In the genomic region with DNA sequence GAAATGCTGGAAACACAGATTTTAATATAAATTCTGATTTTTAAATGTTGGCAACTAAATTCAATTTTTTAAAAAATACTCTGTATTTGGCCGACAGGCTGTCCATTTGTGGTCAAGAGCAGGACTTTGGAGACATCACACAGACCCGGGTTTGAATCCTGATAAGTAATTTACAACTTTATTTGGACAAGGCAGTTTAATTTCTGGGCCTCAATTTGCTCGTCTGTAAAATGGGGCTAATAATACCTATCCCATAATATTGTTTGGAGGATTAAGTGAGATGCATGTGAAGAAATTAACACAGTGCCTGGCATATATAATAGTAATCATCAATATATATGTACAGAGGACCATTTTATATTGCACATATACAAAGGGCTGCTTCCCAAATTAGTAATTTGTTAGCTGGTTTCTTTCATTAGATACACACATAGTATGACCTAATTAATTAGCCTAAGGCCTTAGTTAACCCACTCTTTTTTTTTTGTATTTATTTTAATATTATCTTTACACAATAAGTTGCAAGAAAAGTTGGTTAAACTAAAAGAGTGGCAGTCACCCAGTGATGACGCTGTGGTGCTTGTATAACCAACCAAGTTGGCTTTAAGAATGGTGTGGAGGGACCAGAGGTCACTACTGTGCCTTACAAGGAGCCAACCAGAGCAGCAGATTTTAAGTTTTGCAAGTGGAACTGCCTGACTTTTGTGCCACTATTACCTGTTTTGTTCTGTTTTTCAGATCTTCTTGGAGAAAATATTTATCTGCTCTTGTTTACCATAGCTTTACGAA, we compare ENCODE assay signal across 8 cellular contexts. TPM values are rescaled to one million over a fixed set of nuclear protein-coding genes. Genes with fewer than 3 reads are reported as not detected.
DNase-seq lines count a peak whose midpoint lies in the region; ATAC-seq and TF ChIP-seq lines count a peak whose summit lies in the region.

No MANE protein-coding gene starts in this region.

- intact Hi-C loops in CD4-positive, alpha-beta memory T cell (cut with micrococcal nuclease): loop anchor here (1.0 to 2.0 kb wide), 4 partner anchors 29 to 122 kb away; a partner anchor contains a TSS
- intact Hi-C loops in mammary epithelial cell (cut with micrococcal nuclease) (loop anchor here (2.0 to 10.0 kb wide), 3 partner anchors 58 to 115 kb away; a partner anchor contains a TSS), vagina (cut with DNase I) (no loop called here)

- ATAC-seq in GM21423 (IDR thresholded peaks at IDR 0.05; ENCODE audit: unreplicated experiment) (peak; percentile 37), memory B cell (ENCODE audit: low read depth) (no peak), HG03457 (IDR thresholded peaks at IDR 0.05; ENCODE audit: unreplicated experiment) (no peak)

- CTCF ChIA-PET in CD4-positive, alpha-beta memory T cell (lab: Charles Lee; ENCODE audit: partially characterized antibody): interaction anchor here (0.9 to 2.2 kb wide), 9 partner anchors 11 to 122 kb away, joined by 3 to 14 read pairs (median 6); a partner anchor contains a TSS
- CTCF ChIA-PET in mammary epithelial cell (lab: Charles Lee; ENCODE audit: low non-redundant PET): interaction anchor here (0.6 to 1.0 kb wide), 2 partner anchors 88 to 115 kb away, joined by 3 to 14 read pairs; no protein-coding TSS in a partner anchor

- H3K27me3 ChIP-seq in CD4-positive, alpha-beta memory T cell (ENCODE audit: insufficient read depth, low read length): no peaks in the 10 kb centered on the region
- H3K27me3 ChIP-seq in mammary epithelial cell (ENCODE audit: insufficient read depth, low read length) (no peaks in the 10 kb centered on the region), vagina (no peaks in the 10 kb centered on the region)

- no peaks in the 10 kb centered on the region for H3K27me3 Mint-ChIP-seq in CD4-positive, alpha-beta memory T cell
- no peaks in the 10 kb centered on the region for H3K27me3 Mint-ChIP-seq in memory B cell

- H2AFZ ChIP-seq in mammary epithelial cell (ENCODE audit: low read depth, low read length): peak overlapping the region; percentile 95

- no peaks in the 10 kb centered on the region for H4K20me1 ChIP-seq in mammary epithelial cell (ENCODE audit: insufficient read depth, low read length)

- H3K9me3 Mint-ChIP-seq in CD4-positive, alpha-beta memory T cell: peaks cover 0 to 6% (median 0%) of the 10 kb centered on the region in 8 donors
- H3K9me3 Mint-ChIP-seq in memory B cell: no peaks in the 10 kb centered on the region

- TF ChIP-seq CTCF in mammary epithelial cell (conservative IDR thresholded peaks at IDR 0.05 in 1 of 2, IDR thresholded peaks at IDR 0.05 in 1 of 2; ENCODE audit: extremely low read depth in 1 of 2, insufficient read depth in 1 of 2, low read depth in 1 of 2, low read length in 2 of 2) (no peak), vagina (IDR thresholded peaks at IDR 0.05) (no peak)

- no peak for TF ChIP-seq POLR2A in vagina (IDR thresholded peaks at IDR 0.05)

- DNase-seq in CD4-positive, alpha-beta memory T cell: peak in 1 of 5 donors; percentile 4
- DNase-seq in NAMALWA (ENCODE audit: low spot score) (peak; percentile 67), mammary epithelial cell (peak; percentile 24), memory B cell (ENCODE audit: low spot score in 2 of 2) (no peak), vagina (ENCODE audit: extremely low spot score in 2 of 2) (no peak), ecto neural progenitor cell (ENCODE audit: low spot score) (no peak)

- peak overlapping the region; percentile 93 for H3K27ac ChIP-seq in CD4-positive, alpha-beta memory T cell (ENCODE audit: low read depth, low read length)
- H3K27ac ChIP-seq in mammary epithelial cell (ENCODE audit: insufficient read depth, low read depth, low read length): peak overlapping the region; percentile 89
- H3K27ac ChIP-seq in vagina: peak overlapping the region; percentile 73

- peaks cover 64% of the 10 kb centered on the region for H3K4me1 ChIP-seq in CD4-positive, alpha-beta memory T cell (ENCODE audit: insufficient read depth, low read length)
- H3K4me1 ChIP-seq in mammary epithelial cell (ENCODE audit: insufficient read depth, low read length): peaks cover 4% of the 10 kb centered on the region
- H3K4me1 ChIP-seq in vagina: peaks cover 32% of the 10 kb centered on the region

- in situ Hi-C loops in mammary epithelial cell (cut with MboI; ENCODE audit: low sequenced_read_pairs in 2 of 2): no loop called here

- POLR2A ChIA-PET in CD4-positive, alpha-beta memory T cell (lab: Charles Lee; ENCODE audit: partially characterized antibody): interaction anchor here (0.7 to 3.3 kb wide), 19 partner anchors 13 to 924 kb away, joined by 3 to 48 read pairs (median 5); a partner anchor contains a TSS

- H3K4me3 ChIP-seq in CD4-positive, alpha-beta memory T cell (ENCODE audit: low read length in 2 of 2): peak overlapping the region; percentile 98 to 100
- H3K4me3 ChIP-seq in mammary epithelial cell (replicated peaks in 1 of 3; ENCODE audit: insufficient read depth in 1 of 3, low read depth in 2 of 3, low read length in 3 of 3): peak overlapping the region; percentile 63 to 88 (median 67)
- peak overlapping the region; percentile 69 to 80 for H3K4me3 ChIP-seq in vagina

- peaks cover 41 to 78% (median 61%) of the 10 kb centered on the region in 4 donors for H3K4me1 Mint-ChIP-seq in CD4-positive, alpha-beta memory T cell
- H3K4me1 Mint-ChIP-seq in memory B cell: peaks cover 37% of the 10 kb centered on the region

- WGBS in mammary epithelial cell (ENCODE audit: low coverage, missing lambda C conversion rate): 6% methylated on average over 5 of the region's 5 CpGs

- peaks cover 27 to 39% of the 10 kb centered on the region in 2 donors for H3K36me3 Mint-ChIP-seq in CD4-positive, alpha-beta memory T cell
- peaks cover 14% of the 10 kb centered on the region for H3K36me3 Mint-ChIP-seq in memory B cell

- peak overlapping the region; percentile 96 to 100 (median 98) for H3K4me3 Mint-ChIP-seq in CD4-positive, alpha-beta memory T cell
- peak overlapping the region; percentile 99 for H3K4me3 Mint-ChIP-seq in memory B cell

- no peaks in the 10 kb centered on the region for H3K36me3 ChIP-seq in CD4-positive, alpha-beta memory T cell (ENCODE audit: insufficient read depth, low read length)
- H3K36me3 ChIP-seq in mammary epithelial cell (ENCODE audit: insufficient read depth, low read length) (no peaks in the 10 kb centered on the region), vagina (no peaks in the 10 kb centered on the region)

- dilution Hi-C loops in mammary epithelial cell (cut with HindIII; ENCODE audit: low sequenced_read_pairs): no loop called here

- peak overlapping the region; percentile 91 for H3K9ac ChIP-seq in mammary epithelial cell (ENCODE audit: insufficient read depth, low read length)

- peaks cover 44% of the 10 kb centered on the region for H3K79me2 ChIP-seq in mammary epithelial cell (ENCODE audit: insufficient read depth, low read length)

- H3K4me2 ChIP-seq in mammary epithelial cell (ENCODE audit: insufficient read depth, low read depth, low read length): peak overlapping the region; percentile 89

- TSS peak; percentile 69 for BruUV-seq in mammary epithelial cell (replicated peaks; lab: Mats Ljungman, UMichigan)

- H3K9me3 ChIP-seq in CD4-positive, alpha-beta memory T cell (ENCODE audit: control insufficient read depth in 1 of 2, low read length in 2 of 2): no peaks in the 10 kb centered on the region
- no peaks in the 10 kb centered on the region for H3K9me3 ChIP-seq in mammary epithelial cell (replicated peaks; ENCODE audit: insufficient read depth, low read length)
- no peaks in the 10 kb centered on the region for H3K9me3 ChIP-seq in vagina

- H3K27ac Mint-ChIP-seq in CD4-positive, alpha-beta memory T cell: peak overlapping the region; percentile 99 to 100 (median 100)
- peak overlapping the region; percentile 99 for H3K27ac Mint-ChIP-seq in memory B cell

RNA-seq across cellular contexts. Expression of a gene that starts 0.7 kb away (rescaled TPM):
- 10 to 100 TPM; 26.4 to 28.6 TPM for total RNA-seq in CD4-positive, alpha-beta memory T cell
- 10 to 100 TPM; 13.0 to 18.7 TPM for polyA plus RNA-seq in CD4-positive, alpha-beta memory T cell
- 10 to 100 TPM; 23.8 to 24.4 TPM for total RNA-seq in mammary epithelial cell
- 12.0 TPM for polyA plus RNA-seq in mammary epithelial cell
- polyA minus RNA-seq in mammary epithelial cell: 11.1 TPM
- 6.9 TPM for total RNA-seq in vagina

RNA-seq across cellular contexts. Expression of a gene that starts 0.8 kb away (rescaled TPM):
- total RNA-seq in CD4-positive, alpha-beta memory T cell: 10 to 100 TPM; 14.1 to 20.3 TPM
- polyA plus RNA-seq in CD4-positive, alpha-beta memory T cell: 10 to 100 TPM; 27.8 to 37.8 TPM
- total RNA-seq in mammary epithelial cell (10 to 100 TPM in 1 of 2 donors, 1 to 10 TPM in 1; 3.8 to 10.9 TPM), vagina (6.4 TPM)
- 13.8 TPM for polyA plus RNA-seq in mammary epithelial cell
- not detected for polyA minus RNA-seq in mammary epithelial cell

RNA-seq across cellular contexts. Expression of a gene that starts 30.1 kb away (rescaled TPM):
- total RNA-seq in CD4-positive, alpha-beta memory T cell: 10 to 100 TPM; 44.6 to 52.5 TPM
- polyA plus RNA-seq in CD4-positive, alpha-beta memory T cell: 10 to 100 TPM; 52.1 to 55.7 TPM
- total RNA-seq in mammary epithelial cell: 10 to 100 TPM; 14.7 to 25.9 TPM
- polyA plus RNA-seq in mammary epithelial cell: 19.5 TPM
- 30.4 TPM for polyA minus RNA-seq in mammary epithelial cell
- total RNA-seq in vagina: 29.5 TPM

Comparison
In these comparisons a context has a peak if more than half of its experiments do, and no peak if none do; other contexts are left out.
1. DNase-seq: peak in NAMALWA (single experiment) and mammary epithelial cell (single experiment); none in memory B cell (0 of 2), vagina (0 of 2) and ecto neural progenitor cell (single experiment).
2. Peak in every context shown above with its lines, with median percentiles within 50 percentile points of each other: H3K27ac ChIP-seq and H3K4me3 ChIP-seq.